22 cellular contexts compared by ENCODE assay signal in genomic region chr11:125085301-125086081, GRCh38. TPM values are rescaled to one million over a fixed set of nuclear protein-coding genes. Genes with fewer than 3 reads are reported as not detected.
A peak's percentile ranks its signal among the peaks of the same experiment; 100 is the strongest.
DNase-seq lines count a peak whose midpoint lies in the region; ATAC-seq and TF ChIP-seq lines count a peak whose summit lies in the region.
"Had no signal": no experiment of that assay in that cellular context is flagged by ENCODE, and none has a peak within 500 bp of the region (broad histone marks: within the 10 kb centered on the region; RNA-seq: fewer than 3 reads in every experiment).

No MANE protein-coding gene starts in this region.

- ATAC-seq in GM18868 (IDR thresholded peaks at IDR 0.05; ENCODE audit: unreplicated experiment) (no peak), sciatic nerve (no peak)
- ATAC-seq: gastrocnemius medialis had no signal

- H3K9me3 Mint-ChIP-seq in osteocyte (ENCODE audit: unreplicated experiment): no peaks in the 10 kb centered on the region

- no peaks in the 10 kb centered on the region for H3K36me3 Mint-ChIP-seq in osteocyte (ENCODE audit: unreplicated experiment)

- DNase-seq in NCI-H82 (lab: John Stamatoyannopoulos, UW): peak; percentile 12
- no peak for DNase-seq in NCI-H82 treated with DMSO at 0.1 percent for 48 hours (lab: John Stamatoyannopoulos, UW; ENCODE audit: unreplicated experiment)
- peak; percentile 88 for DNase-seq in H7
- DNase-seq in brain microvascular endothelial cell: no peak
- peak; percentile 83 for DNase-seq in osteocyte (ENCODE audit: extremely low spot score, unreplicated experiment)
- DNase-seq in sciatic nerve (ENCODE audit: low spot score): no peak
- no peak for DNase-seq in NCI-H345 (lab: John Stamatoyannopoulos, UW)
- DNase-seq: 8988T, C1 segment of cervical spinal cord, DMS 273 treated with DMSO at 0.1 percent for 48 hours, erythroblast, gastrocnemius medialis, GOT3, IMR-90, left ventricle myocardium inferior, NCI-H187 treated with DMSO at 0.1 percent for 48 hours, Right ventricle myocardium superior had no signal

- H3K27me3 Mint-ChIP-seq in osteocyte (ENCODE audit: unreplicated experiment): no peaks in the 10 kb centered on the region

- TF ChIP-seq CTCF in brain microvascular endothelial cell (IDR thresholded peaks at IDR 0.05; ENCODE audit: low read depth, low read length, missing control alignments) (peak; percentile 21), osteocyte (IDR thresholded peaks at IDR 0.05) (no peak)

- H3K36me3 ChIP-seq in H7 (replicated peaks; ENCODE audit: control insufficient read depth, insufficient read depth, low read length) (no peaks in the 10 kb centered on the region), brain microvascular endothelial cell (replicated peaks) (no peaks in the 10 kb centered on the region)
- H3K36me3 ChIP-seq: cardiac muscle cell, gastrocnemius medialis, left ventricle myocardium inferior, thoracic aorta had no signal

- intact Hi-C loops in sciatic nerve (cut with DNase I): no loop called here

- H3K4me3 Mint-ChIP-seq in osteocyte (ENCODE audit: unreplicated experiment): no peak overlapping the region

- no peak overlapping the region for H3K4me3 ChIP-seq in H7 (ENCODE audit: insufficient read depth, low read depth, low read length)
- H3K4me3 ChIP-seq in brain microvascular endothelial cell (ENCODE audit: low read depth, low read length): no peak overlapping the region
- H3K4me3 ChIP-seq: cardiac muscle cell, gastrocnemius medialis, left ventricle myocardium inferior, thoracic aorta had no signal

- no peak overlapping the region for H3K27ac Mint-ChIP-seq in osteocyte (ENCODE audit: unreplicated experiment)

- H3K27ac ChIP-seq in brain microvascular endothelial cell: no peak overlapping the region
- H3K27ac ChIP-seq: cardiac muscle cell, gastrocnemius medialis, left ventricle myocardium inferior, parathyroid adenoma, thoracic aorta, VCaP had no signal

- in situ Hi-C loops in brain microvascular endothelial cell (cut with HindIII; ENCODE audit: low pct_ligation_motif_present, low sequenced_read_pairs): no loop called here

- H3K27me3 ChIP-seq in H7 (ENCODE audit: control insufficient read depth, insufficient read depth, low read length): no peaks in the 10 kb centered on the region; the same call in 1 of the 2 replicates
- H3K27me3 ChIP-seq in brain microvascular endothelial cell (replicated peaks): no peaks in the 10 kb centered on the region
- H3K27me3 ChIP-seq: cardiac muscle cell had no signal

- peaks cover 19% of the 10 kb centered on the region for H3K4me1 Mint-ChIP-seq in osteocyte (ENCODE audit: unreplicated experiment)

RNA-seq across cellular contexts. Expression of gene SLC37A2, which starts 22.4 kb away (rescaled TPM):
- 0.73 and 0.89 TPM in 2 replicates for total RNA-seq in H7 (2014; rRNA removed; shearing (Covaris generic))
- total RNA-seq in osteocyte: 0.37 and 0.64 TPM in 2 replicates
- 12.7 TPM for total RNA-seq in sciatic nerve

RNA-seq across cellular contexts. Expression of gene TMEM218, which starts 25.9 kb away (rescaled TPM):
- 22.7 and 31.9 TPM in 2 replicates for total RNA-seq in H7 (2014; rRNA removed; shearing (Covaris generic))
- total RNA-seq in osteocyte (19.9 and 23.7 TPM in 2 replicates), sciatic nerve (15.2 TPM)

Comparison
In these comparisons a context has a peak if more than half of its experiments do, and no peak if none do; other contexts are left out.
1. DNase-seq: peak in NCI-H82 (single experiment), H7 (single experiment) and osteocyte (single experiment); none in NCI-H82 treated with DMSO at 0.1 percent for 48 hours (single experiment), brain microvascular endothelial cell (single experiment), sciatic nerve (single experiment) and NCI-H345 (single experiment).